Comparison of ENCODE assay signal across 1 cellular context in the genomic region with DNA sequence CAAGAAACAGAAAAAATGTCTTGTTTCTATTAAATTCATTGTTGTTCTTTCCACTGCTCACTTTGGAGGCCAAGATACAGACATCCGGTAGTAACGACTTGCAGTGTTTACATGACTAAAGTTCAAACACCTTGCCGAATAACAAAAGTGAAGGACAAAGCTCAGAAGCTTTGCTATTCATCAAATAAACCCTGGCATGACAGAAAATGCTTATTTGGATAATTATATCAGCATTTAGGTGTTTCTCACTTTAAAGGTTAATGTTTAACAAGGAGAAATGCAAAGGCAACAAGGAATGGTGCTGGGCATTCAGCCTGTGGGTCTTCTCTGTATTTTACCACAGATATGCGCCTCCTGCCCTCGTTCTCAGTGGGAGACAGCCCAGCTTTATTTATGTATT.
TF ChIP-seq lines count a peak whose summit lies in the region.

No MANE protein-coding gene starts in this region.

TF ChIP-seq in HepG2, 621 proteins besides CTCF, POLR2A, EP300 and RAD21 (continued from another document and continues in another):
- TF ChIP-seq, protein P1, sequence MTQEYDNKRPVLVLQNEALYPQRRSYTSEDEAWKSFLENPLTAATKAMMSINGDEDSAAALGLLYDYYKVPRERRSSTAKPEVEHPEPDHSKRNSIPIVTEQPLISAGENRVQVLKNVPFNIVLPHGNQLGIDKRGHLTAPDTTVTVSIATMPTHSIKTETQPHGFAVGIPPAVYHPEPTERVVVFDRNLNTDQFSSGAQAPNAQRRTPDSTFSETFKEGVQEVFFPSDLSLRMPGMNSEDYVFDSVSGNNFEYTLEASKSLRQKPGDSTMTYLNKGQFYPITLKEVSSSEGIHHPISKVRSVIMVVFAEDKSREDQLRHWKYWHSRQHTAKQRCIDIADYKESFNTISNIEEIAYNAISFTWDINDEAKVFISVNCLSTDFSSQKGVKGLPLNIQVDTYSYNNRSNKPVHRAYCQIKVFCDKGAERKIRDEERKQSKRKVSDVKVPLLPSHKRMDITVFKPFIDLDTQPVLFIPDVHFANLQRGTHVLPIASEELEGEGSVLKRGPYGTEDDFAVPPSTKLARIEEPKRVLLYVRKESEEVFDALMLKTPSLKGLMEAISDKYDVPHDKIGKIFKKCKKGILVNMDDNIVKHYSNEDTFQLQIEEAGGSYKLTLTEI (CRISPR knock-in tag; conservative IDR thresholded peaks at IDR 0.05), result no peak
- TF ChIP-seq FOSL2 (CRISPR knock-in tag; IDR thresholded peaks at IDR 0.05) (peak; percentile 21; the same call in 1 of the 2 replicates), ZNF367 (CRISPR knock-in tag; IDR thresholded peaks at IDR 0.05; ENCODE audit: borderline replicate concordance) (no peak), KAT2B (IDR thresholded peaks at IDR 0.05; ENCODE audit: borderline replicate concordance, low read depth, low read length) (no peak), SOX13 (IDR thresholded peaks at IDR 0.05) (peak; percentile 87), SOX13 (CRISPR knock-in tag; conservative IDR thresholded peaks at IDR 0.05 in 1 of 2, IDR thresholded peaks at IDR 0.05 in 1 of 2) (peak in 1 of 2 experiments; percentile 98; a peak in 2 of 4 replicates), RXRB (CRISPR knock-in tag; IDR thresholded peaks at IDR 0.05; ENCODE audit: borderline replicate concordance) (peak; percentile 78), HDAC2 (CRISPR knock-in tag; IDR thresholded peaks at IDR 0.05) (peak; percentile 67), SOX5 (CRISPR knock-in tag; IDR thresholded peaks at IDR 0.05; ENCODE audit: borderline replicate concordance) (peak; percentile 98), FOXK2 (IDR thresholded peaks at IDR 0.05) (peak; percentile 59; the same call in 1 of the 2 replicates), SMAD3 (CRISPR knock-in tag; IDR thresholded peaks at IDR 0.05) (no peak), MED1 (CRISPR knock-in tag; IDR thresholded peaks at IDR 0.05) (peak; percentile 77), RBAK (CRISPR knock-in tag; IDR thresholded peaks at IDR 0.05) (no peak), SAP130 (CRISPR knock-in tag; IDR thresholded peaks at IDR 0.05; ENCODE audit: low read depth) (peak; percentile 65), SALL1 (CRISPR knock-in tag; IDR thresholded peaks at IDR 0.05) (peak; percentile 50; the same call in 1 of the 2 replicates), ESRRA (CRISPR knock-in tag; IDR thresholded peaks at IDR 0.05; ENCODE audit: low read depth) (0 out of 2 replicates have a peak, but pooled peaks have one; percentile 17), ZNF598 (CRISPR knock-in tag; IDR thresholded peaks at IDR 0.05; ENCODE audit: borderline replicate concordance) (no peak), NFE2L1 (CRISPR knock-in tag; IDR thresholded peaks at IDR 0.05; ENCODE audit: borderline replicate concordance) (no peak), CBX2 (IDR thresholded peaks at IDR 0.05; ENCODE audit: low read depth, low read length) (no peak), CBX2 (CRISPR knock-in tag; IDR thresholded peaks at IDR 0.05; ENCODE audit: low read depth) (no peak), PHF21A (CRISPR knock-in tag; IDR thresholded peaks at IDR 0.05) (peak; percentile 58), CREB1 (IDR thresholded peaks at IDR 0.05) (no peak), CREB1 (CRISPR knock-in tag; IDR thresholded peaks at IDR 0.05) (peak; percentile 48; the same call in 1 of the 2 replicates), ZNF24 (IDR thresholded peaks at IDR 0.05) (peak; percentile 49; the same call in 1 of the 2 replicates), MAFK (conservative IDR thresholded peaks at IDR 0.05 in 1 of 2, IDR thresholded peaks at IDR 0.05 in 1 of 2; ENCODE audit: low read length in 2 of 2) (peak; percentile 65 to 70), NKX3-1 (CRISPR knock-in tag; IDR thresholded peaks at IDR 0.05) (no peak), ZBTB20 (CRISPR knock-in tag; IDR thresholded peaks at IDR 0.05; ENCODE audit: borderline replicate concordance, low read depth) (peak; percentile 61; the same call in 1 of the 2 replicates), TBX2 (CRISPR knock-in tag; IDR thresholded peaks at IDR 0.05; ENCODE audit: borderline replicate concordance) (peak; percentile 94), ONECUT2 (CRISPR knock-in tag; IDR thresholded peaks at IDR 0.05) (no peak), NR2F2 (IDR thresholded peaks at IDR 0.05; ENCODE audit: borderline replicate concordance, low read depth) (0 out of 2 replicates have a peak, but pooled peaks have one; percentile 30)
- TF ChIP-seq, protein P2, sequence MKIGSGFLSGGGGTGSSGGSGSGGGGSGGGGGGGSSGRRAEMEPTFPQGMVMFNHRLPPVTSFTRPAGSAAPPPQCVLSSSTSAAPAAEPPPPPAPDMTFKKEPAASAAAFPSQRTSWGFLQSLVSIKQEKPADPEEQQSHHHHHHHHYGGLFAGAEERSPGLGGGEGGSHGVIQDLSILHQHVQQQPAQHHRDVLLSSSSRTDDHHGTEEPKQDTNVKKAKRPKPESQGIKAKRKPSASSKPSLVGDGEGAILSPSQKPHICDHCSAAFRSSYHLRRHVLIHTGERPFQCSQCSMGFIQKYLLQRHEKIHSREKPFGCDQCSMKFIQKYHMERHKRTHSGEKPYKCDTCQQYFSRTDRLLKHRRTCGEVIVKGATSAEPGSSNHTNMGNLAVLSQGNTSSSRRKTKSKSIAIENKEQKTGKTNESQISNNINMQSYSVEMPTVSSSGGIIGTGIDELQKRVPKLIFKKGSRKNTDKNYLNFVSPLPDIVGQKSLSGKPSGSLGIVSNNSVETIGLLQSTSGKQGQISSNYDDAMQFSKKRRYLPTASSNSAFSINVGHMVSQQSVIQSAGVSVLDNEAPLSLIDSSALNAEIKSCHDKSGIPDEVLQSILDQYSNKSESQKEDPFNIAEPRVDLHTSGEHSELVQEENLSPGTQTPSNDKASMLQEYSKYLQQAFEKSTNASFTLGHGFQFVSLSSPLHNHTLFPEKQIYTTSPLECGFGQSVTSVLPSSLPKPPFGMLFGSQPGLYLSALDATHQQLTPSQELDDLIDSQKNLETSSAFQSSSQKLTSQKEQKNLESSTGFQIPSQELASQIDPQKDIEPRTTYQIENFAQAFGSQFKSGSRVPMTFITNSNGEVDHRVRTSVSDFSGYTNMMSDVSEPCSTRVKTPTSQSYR (CRISPR knock-in tag; IDR thresholded peaks at IDR 0.05; ENCODE audit: borderline replicate concordance), result peak; percentile 27; the same call in 1 of the 2 replicates
- TF ChIP-seq, protein P3, sequence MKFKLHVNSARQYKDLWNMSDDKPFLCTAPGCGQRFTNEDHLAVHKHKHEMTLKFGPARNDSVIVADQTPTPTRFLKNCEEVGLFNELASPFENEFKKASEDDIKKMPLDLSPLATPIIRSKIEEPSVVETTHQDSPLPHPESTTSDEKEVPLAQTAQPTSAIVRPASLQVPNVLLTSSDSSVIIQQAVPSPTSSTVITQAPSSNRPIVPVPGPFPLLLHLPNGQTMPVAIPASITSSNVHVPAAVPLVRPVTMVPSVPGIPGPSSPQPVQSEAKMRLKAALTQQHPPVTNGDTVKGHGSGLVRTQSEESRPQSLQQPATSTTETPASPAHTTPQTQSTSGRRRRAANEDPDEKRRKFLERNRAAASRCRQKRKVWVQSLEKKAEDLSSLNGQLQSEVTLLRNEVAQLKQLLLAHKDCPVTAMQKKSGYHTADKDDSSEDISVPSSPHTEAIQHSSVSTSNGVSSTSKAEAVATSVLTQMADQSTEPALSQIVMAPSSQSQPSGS (CRISPR knock-in tag; IDR thresholded peaks at IDR 0.05), result peak; percentile 18; the same call in 1 of the 2 replicates
- TF ChIP-seq, protein P4, sequence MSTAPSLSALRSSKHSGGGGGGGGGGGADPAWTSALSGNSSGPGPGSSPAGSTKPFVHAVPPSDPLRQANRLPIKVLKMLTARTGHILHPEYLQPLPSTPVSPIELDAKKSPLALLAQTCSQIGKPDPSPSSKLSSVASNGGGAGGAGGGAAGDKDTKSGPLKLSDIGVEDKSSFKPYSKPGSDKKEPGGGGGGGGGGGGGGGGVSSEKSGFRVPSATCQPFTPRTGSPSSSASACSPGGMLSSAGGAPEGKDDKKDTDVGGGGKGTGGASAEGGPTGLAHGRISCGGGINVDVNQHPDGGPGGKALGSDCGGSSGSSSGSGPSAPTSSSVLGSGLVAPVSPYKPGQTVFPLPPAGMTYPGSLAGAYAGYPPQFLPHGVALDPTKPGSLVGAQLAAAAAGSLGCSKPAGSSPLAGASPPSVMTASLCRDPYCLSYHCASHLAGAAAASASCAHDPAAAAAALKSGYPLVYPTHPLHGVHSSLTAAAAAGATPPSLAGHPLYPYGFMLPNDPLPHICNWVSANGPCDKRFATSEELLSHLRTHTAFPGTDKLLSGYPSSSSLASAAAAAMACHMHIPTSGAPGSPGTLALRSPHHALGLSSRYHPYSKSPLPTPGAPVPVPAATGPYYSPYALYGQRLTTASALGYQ (CRISPR knock-in tag; IDR thresholded peaks at IDR 0.05), result peak; percentile 48; the same call in 1 of the 2 replicates
- TF ChIP-seq, protein P5, sequence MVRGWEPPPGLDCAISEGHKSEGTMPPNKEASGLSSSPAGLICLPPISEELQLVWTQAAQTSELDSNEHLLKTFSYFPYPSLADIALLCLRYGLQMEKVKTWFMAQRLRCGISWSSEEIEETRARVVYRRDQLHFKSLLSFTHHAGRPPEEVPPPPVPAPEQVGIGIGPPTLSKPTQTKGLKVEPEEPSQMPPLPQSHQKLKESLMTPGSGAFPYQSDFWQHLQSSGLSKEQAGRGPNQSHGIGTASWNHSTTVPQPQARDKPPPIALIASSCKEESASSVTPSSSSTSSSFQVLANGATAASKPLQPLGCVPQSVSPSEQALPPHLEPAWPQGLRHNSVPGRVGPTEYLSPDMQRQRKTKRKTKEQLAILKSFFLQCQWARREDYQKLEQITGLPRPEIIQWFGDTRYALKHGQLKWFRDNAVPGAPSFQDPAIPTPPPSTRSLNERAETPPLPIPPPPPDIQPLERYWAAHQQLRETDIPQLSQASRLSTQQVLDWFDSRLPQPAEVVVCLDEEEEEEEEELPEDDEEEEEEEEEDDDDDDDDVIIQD (CRISPR knock-in tag; IDR thresholded peaks at IDR 0.05; ENCODE audit: low read depth), result 0 out of 2 replicates have a peak, but pooled peaks have one; percentile 42
- TF ChIP-seq, protein P6, sequence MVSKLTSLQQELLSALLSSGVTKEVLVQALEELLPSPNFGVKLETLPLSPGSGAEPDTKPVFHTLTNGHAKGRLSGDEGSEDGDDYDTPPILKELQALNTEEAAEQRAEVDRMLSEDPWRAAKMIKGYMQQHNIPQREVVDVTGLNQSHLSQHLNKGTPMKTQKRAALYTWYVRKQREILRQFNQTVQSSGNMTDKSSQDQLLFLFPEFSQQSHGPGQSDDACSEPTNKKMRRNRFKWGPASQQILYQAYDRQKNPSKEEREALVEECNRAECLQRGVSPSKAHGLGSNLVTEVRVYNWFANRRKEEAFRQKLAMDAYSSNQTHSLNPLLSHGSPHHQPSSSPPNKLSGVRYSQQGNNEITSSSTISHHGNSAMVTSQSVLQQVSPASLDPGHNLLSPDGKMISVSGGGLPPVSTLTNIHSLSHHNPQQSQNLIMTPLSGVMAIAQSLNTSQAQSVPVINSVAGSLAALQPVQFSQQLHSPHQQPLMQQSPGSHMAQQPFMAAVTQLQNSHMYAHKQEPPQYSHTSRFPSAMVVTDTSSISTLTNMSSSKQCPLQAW (CRISPR knock-in tag; IDR thresholded peaks at IDR 0.05), result peak; percentile 70; the same call in 1 of the 2 replicates
- TF ChIP-seq, protein P7, sequence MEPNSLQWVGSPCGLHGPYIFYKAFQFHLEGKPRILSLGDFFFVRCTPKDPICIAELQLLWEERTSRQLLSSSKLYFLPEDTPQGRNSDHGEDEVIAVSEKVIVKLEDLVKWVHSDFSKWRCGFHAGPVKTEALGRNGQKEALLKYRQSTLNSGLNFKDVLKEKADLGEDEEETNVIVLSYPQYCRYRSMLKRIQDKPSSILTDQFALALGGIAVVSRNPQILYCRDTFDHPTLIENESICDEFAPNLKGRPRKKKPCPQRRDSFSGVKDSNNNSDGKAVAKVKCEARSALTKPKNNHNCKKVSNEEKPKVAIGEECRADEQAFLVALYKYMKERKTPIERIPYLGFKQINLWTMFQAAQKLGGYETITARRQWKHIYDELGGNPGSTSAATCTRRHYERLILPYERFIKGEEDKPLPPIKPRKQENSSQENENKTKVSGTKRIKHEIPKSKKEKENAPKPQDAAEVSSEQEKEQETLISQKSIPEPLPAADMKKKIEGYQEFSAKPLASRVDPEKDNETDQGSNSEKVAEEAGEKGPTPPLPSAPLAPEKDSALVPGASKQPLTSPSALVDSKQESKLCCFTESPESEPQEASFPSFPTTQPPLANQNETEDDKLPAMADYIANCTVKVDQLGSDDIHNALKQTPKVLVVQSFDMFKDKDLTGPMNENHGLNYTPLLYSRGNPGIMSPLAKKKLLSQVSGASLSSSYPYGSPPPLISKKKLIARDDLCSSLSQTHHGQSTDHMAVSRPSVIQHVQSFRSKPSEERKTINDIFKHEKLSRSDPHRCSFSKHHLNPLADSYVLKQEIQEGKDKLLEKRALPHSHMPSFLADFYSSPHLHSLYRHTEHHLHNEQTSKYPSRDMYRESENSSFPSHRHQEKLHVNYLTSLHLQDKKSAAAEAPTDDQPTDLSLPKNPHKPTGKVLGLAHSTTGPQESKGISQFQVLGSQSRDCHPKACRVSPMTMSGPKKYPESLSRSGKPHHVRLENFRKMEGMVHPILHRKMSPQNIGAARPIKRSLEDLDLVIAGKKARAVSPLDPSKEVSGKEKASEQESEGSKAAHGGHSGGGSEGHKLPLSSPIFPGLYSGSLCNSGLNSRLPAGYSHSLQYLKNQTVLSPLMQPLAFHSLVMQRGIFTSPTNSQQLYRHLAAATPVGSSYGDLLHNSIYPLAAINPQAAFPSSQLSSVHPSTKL (CRISPR knock-in tag; IDR thresholded peaks at IDR 0.05), result peak; percentile 96
- TF ChIP-seq, protein P8, sequence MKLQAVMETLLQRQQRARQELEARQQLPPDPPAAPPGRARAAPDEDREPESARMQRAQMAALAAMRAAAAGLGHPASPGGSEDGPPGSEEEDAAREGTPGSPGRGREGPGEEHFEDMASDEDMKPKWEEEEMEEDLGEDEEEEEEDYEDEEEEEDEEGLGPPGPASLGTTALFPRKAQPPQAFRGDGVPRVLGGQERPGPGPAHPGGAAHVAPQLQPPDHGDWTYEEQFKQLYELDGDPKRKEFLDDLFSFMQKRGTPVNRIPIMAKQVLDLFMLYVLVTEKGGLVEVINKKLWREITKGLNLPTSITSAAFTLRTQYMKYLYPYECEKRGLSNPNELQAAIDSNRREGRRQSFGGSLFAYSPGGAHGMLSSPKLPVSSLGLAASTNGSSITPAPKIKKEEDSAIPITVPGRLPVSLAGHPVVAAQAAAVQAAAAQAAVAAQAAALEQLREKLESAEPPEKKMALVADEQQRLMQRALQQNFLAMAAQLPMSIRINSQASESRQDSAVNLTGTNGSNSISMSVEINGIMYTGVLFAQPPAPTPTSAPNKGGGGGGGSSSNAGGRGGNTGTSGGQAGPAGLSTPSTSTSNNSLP (IDR thresholded peaks at IDR 0.05; ENCODE audit: low read depth, low read length), result peak; percentile 88
